1 cellular context compared by ENCODE assay signal in the genomic region with DNA sequence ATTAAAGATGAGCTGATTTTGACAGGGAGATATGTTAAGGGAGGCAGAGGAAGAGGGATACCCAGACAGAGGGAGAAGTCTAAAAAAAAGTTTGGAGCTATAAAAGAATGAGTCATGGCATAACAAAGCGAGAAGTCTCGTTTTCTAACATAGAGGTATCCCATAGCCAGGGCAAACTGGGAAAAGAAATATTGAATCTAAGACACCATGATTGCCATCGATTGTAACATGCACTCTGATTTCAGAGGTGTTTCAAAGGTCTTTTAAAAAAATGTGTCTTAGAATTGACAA.
TF ChIP-seq lines count a peak whose summit lies in the region.

No MANE protein-coding gene starts in this region.

TF ChIP-seq in WTC11, 78 proteins besides CTCF, POLR2A, EP300 and RAD21 (continued from another document):
- TF ChIP-seq ZSCAN18 (CRISPR knock-in tag; IDR thresholded peaks at IDR 0.05) (no peak), ATF1 (CRISPR knock-in tag; IDR thresholded peaks at IDR 0.05) (no peak), TP53 (CRISPR knock-in tag; IDR thresholded peaks at IDR 0.05) (no peak), ZNF263 (CRISPR knock-in tag; IDR thresholded peaks at IDR 0.05; ENCODE audit: low read depth) (no peak), KAT7 (CRISPR knock-in tag; IDR thresholded peaks at IDR 0.05; ENCODE audit: borderline replicate concordance) (no peak), ZNF232 (CRISPR knock-in tag; IDR thresholded peaks at IDR 0.05) (no peak), JUN (CRISPR knock-in tag; IDR thresholded peaks at IDR 0.05) (no peak), NR1H2 (CRISPR knock-in tag; IDR thresholded peaks at IDR 0.05) (no peak), GTF2I (CRISPR knock-in tag; conservative IDR thresholded peaks at IDR 0.05) (no peak)
- TF ChIP-seq, protein P1, sequence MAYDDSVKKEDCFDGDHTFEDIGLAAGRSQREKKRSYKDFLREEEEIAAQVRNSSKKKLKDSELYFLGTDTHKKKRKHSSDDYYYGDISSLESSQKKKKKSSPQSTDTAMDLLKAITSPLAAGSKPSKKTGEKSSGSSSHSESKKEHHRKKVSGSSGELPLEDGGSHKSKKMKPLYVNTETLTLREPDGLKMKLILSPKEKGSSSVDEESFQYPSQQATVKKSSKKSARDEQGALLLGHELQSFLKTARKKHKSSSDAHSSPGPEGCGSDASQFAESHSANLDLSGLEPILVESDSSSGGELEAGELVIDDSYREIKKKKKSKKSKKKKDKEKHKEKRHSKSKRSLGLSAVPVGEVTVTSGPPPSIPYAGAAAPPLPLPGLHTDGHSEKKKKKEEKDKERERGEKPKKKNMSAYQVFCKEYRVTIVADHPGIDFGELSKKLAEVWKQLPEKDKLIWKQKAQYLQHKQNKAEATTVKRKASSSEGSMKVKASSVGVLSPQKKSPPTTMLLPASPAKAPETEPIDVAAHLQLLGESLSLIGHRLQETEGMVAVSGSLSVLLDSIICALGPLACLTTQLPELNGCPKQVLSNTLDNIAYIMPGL (CRISPR knock-in tag; IDR thresholded peaks at IDR 0.05), result no peak
